In genomic region chr18:74499633-74500032, GRCh38 we compare ENCODE assay signal across 8 cellular contexts. TPM values are rescaled to one million over a fixed set of nuclear protein-coding genes. Genes with fewer than 3 reads are reported as not detected.
A peak's percentile ranks its signal among the peaks of the same experiment; 100 is the strongest.
DNase-seq lines count a peak whose midpoint lies in the region; ATAC-seq, FAIRE-seq and TF ChIP-seq lines count a peak whose summit lies in the region.

No MANE protein-coding gene starts in this region.

- H3K36me3 Mint-ChIP-seq in activated T-helper 1 cell treated with anti-CD3 and anti-CD28 coated beads, Interleukin-12 subunit alpha, Interleukin-12 subunit beta, Interleukin-2, Interleukin-4 antibody, amounts not matched to agents 30 ng/mL and 10 ng/mL and 1 ng/mL, durations not matched to agents 14 hours and 24 hours and 36 hours (ENCODE audit: low read depth) = peaks cover 43% of the 10 kb centered on the region

- peak overlapping the region; percentile 99 for H3K27ac Mint-ChIP-seq in activated T-helper 1 cell treated with anti-CD3 and anti-CD28 coated beads, Interleukin-12 subunit alpha, Interleukin-12 subunit beta, Interleukin-2, Interleukin-4 antibody, amounts not matched to agents 30 ng/mL and 10 ng/mL and 1 ng/mL, durations not matched to agents 14 hours and 24 hours and 36 hours

- H3K4me3 Mint-ChIP-seq in activated T-helper 1 cell treated with anti-CD3 and anti-CD28 coated beads, Interleukin-12 subunit alpha, Interleukin-12 subunit beta, Interleukin-2, Interleukin-4 antibody, amounts not matched to agents 30 ng/mL and 10 ng/mL and 1 ng/mL, durations not matched to agents 14 hours and 24 hours and 36 hours = peak overlapping the region; percentile 88

- no peak for TF ChIP-seq CTCF in GM12865 (IDR thresholded peaks at IDR 0.05; ENCODE audit: insufficient read depth, low read depth, low read length, missing control alignments)

- DNase-seq in GM12865 (ENCODE audit: low read depth) = peak; percentile 86
- peak; percentile 78 for DNase-seq in NAMALWA (ENCODE audit: low spot score)
- peak; percentile 54 for DNase-seq in activated T-helper 1 cell treated with anti-CD3 and anti-CD28 coated beads, Interleukin-12 subunit alpha, Interleukin-12 subunit beta, Interleukin-2, Interleukin-4 antibody, amounts not matched to agents 30 ng/mL and 10 ng/mL and 1 ng/mL, durations not matched to agents 14 hours and 24 hours and 36 hours (ENCODE audit: low spot score)
- DNase-seq in frontal cortex (ENCODE audit: low spot score in 2 of 2) = peak; percentile 50 to 61
- peak; percentile 70 for DNase-seq in pons (ENCODE audit: low spot score)
- DNase-seq in NCI-H1092 treated with DMSO at 0.1 percent for 48 hours (lab: John Stamatoyannopoulos, UW) = no peak
- no peak for DNase-seq in NCI-H2196 (lab: John Stamatoyannopoulos, UW; ENCODE audit: unreplicated experiment)

- H3K9me3 Mint-ChIP-seq in activated T-helper 1 cell treated with anti-CD3 and anti-CD28 coated beads, Interleukin-12 subunit alpha, Interleukin-12 subunit beta, Interleukin-2, Interleukin-4 antibody, amounts not matched to agents 30 ng/mL and 10 ng/mL and 1 ng/mL, durations not matched to agents 14 hours and 24 hours and 36 hours = no peaks in the 10 kb centered on the region

- peaks cover 2% of the 10 kb centered on the region for H3K27me3 Mint-ChIP-seq in activated T-helper 1 cell treated with anti-CD3 and anti-CD28 coated beads, Interleukin-12 subunit alpha, Interleukin-12 subunit beta, Interleukin-2, Interleukin-4 antibody, amounts not matched to agents 30 ng/mL and 10 ng/mL and 1 ng/mL, durations not matched to agents 14 hours and 24 hours and 36 hours (ENCODE audit: insufficient read depth)

- FAIRE-seq in frontal cortex (lab: Jason Lieb, UNC) = no peak

- H3K4me1 Mint-ChIP-seq in activated T-helper 1 cell treated with anti-CD3 and anti-CD28 coated beads, Interleukin-12 subunit alpha, Interleukin-12 subunit beta, Interleukin-2, Interleukin-4 antibody, amounts not matched to agents 30 ng/mL and 10 ng/mL and 1 ng/mL, durations not matched to agents 14 hours and 24 hours and 36 hours (ENCODE audit: low read depth) = peaks cover 67% of the 10 kb centered on the region

- intact Hi-C loops in activated T-helper 1 cell treated with anti-CD3 and anti-CD28 coated beads, Interleukin-12 subunit alpha, Interleukin-12 subunit beta, Interleukin-2, Interleukin-4 antibody, amounts not matched to agents 30 ng/mL and 10 ng/mL and 1 ng/mL, durations not matched to agents 14 hours and 24 hours and 36 hours (cut with micrococcal nuclease) = loop anchor here (1.0 to 5.0 kb wide), 11 partner anchors 14 to 1993 kb away; partner anchors contain the start of genes TIMM21 and ZNF407

- peak overlapping the region; percentile 77 for H3K4me3 ChIP-seq in GM12865 (ENCODE audit: low read depth, low read length)

- peak; percentile 37 for ATAC-seq in HG02571 (IDR thresholded peaks at IDR 0.05; ENCODE audit: unreplicated experiment)

RNA-seq across cellular contexts. Expression of gene CNDP2, which starts 3.5 kb away (rescaled TPM):
- total RNA-seq in activated T-helper 1 cell treated with anti-CD3 and anti-CD28 coated beads, Interleukin-12 subunit alpha, Interleukin-12 subunit beta, Interleukin-2, Interleukin-4 antibody, amounts not matched to agents 30 ng/mL and 10 ng/mL and 1 ng/mL, durations not matched to agents 14 hours and 24 hours and 36 hours = 159 and 164 TPM in 2 replicates
- total RNA-seq in frontal cortex = 32.6 TPM

RNA-seq across cellular contexts. Expression of gene CNDP1, which starts 34.7 kb away (rescaled TPM):
- total RNA-seq in activated T-helper 1 cell treated with anti-CD3 and anti-CD28 coated beads, Interleukin-12 subunit alpha, Interleukin-12 subunit beta, Interleukin-2, Interleukin-4 antibody, amounts not matched to agents 30 ng/mL and 10 ng/mL and 1 ng/mL, durations not matched to agents 14 hours and 24 hours and 36 hours = not detected in 2 replicates
- total RNA-seq in frontal cortex = under 0.01 TPM

RNA-seq across cellular contexts. Expression of gene DIPK1C, which starts 42.5 kb away (rescaled TPM):
- not detected in 2 replicates for total RNA-seq in activated T-helper 1 cell treated with anti-CD3 and anti-CD28 coated beads, Interleukin-12 subunit alpha, Interleukin-12 subunit beta, Interleukin-2, Interleukin-4 antibody, amounts not matched to agents 30 ng/mL and 10 ng/mL and 1 ng/mL, durations not matched to agents 14 hours and 24 hours and 36 hours
- total RNA-seq in frontal cortex = 4.9 TPM

Comparison
In these comparisons a context has a peak if more than half of its experiments do, and no peak if none do; other contexts are left out.
1. DNase-seq: peak in GM12865 (single experiment), NAMALWA (single experiment), activated T-helper 1 cell treated with anti-CD3 and anti-CD28 coated beads, Interleukin-12 subunit alpha, Interleukin-12 subunit beta, Interleukin-2, Interleukin-4 antibody, amounts not matched to agents 30 ng/mL and 10 ng/mL and 1 ng/mL, durations not matched to agents 14 hours and 24 hours and 36 hours (single experiment), frontal cortex (2 of 2) and pons (single experiment); none in NCI-H1092 treated with DMSO at 0.1 percent for 48 hours (single experiment) and NCI-H2196 (single experiment).